Comparison of ENCODE assay signal across 1 cellular context in genomic region chr14:105480807-105481801, GRCh38.
TF ChIP-seq lines count a peak whose summit lies in the region.

No MANE protein-coding gene starts in this region.

TF ChIP-seq in K562, 482 proteins besides CTCF, POLR2A, EP300 and RAD21 (continued from another document and continues in another):
- TF ChIP-seq ZNF407 (IDR thresholded peaks at IDR 0.05; ENCODE audit: low read depth) (no peak), MAFK (IDR thresholded peaks at IDR 0.05; ENCODE audit: low read length) (no peak), SIN3A (IDR thresholded peaks at IDR 0.05; ENCODE audit: borderline replicate concordance in 2 of 2, control insufficient read depth in 1 of 2, low read depth in 2 of 2, low read length in 2 of 2) (no peak), GABPB2 (CRISPR knock-in tag; conservative IDR thresholded peaks at IDR 0.05) (no peak), ZFP91 (CRISPR knock-in tag; IDR thresholded peaks at IDR 0.05) (peak; percentile 31; the same call in 1 of the 2 replicates), BCOR (IDR thresholded peaks at IDR 0.05) (peak; percentile 57), CHCHD3 (CRISPR knock-in tag; IDR thresholded peaks at IDR 0.05) (no peak), HES1 (IDR thresholded peaks at IDR 0.05; ENCODE audit: low read depth) (no peak), HDAC6 (IDR thresholded peaks at IDR 0.05; ENCODE audit: low read depth, low read length) (no peak), TBL1XR1 (IDR thresholded peaks at IDR 0.05; ENCODE audit: low read length in 2 of 2) (no peak), ESRRB (CRISPR knock-in tag; IDR thresholded peaks at IDR 0.05; ENCODE audit: borderline replicate concordance) (no peak), ARID1B (IDR thresholded peaks at IDR 0.05) (peak; percentile 43; the same call in 1 of the 2 replicates), ARID3B (CRISPR knock-in tag; IDR thresholded peaks at IDR 0.05; ENCODE audit: borderline replicate concordance) (no peak), SMAD4 (CRISPR knock-in tag; conservative IDR thresholded peaks at IDR 0.05) (peak; percentile 64; the same call in 1 of the 2 replicates), SLC30A9 (CRISPR knock-in tag; IDR thresholded peaks at IDR 0.05) (no peak), RBFOX2 (IDR thresholded peaks at IDR 0.05; ENCODE audit: low read depth, low read length) (peak; percentile 83), ZNF311 (CRISPR knock-in tag; IDR thresholded peaks at IDR 0.05) (no peak), PTBP1 (IDR thresholded peaks at IDR 0.05; ENCODE audit: low read depth, low read length) (no peak), HDAC1 (IDR thresholded peaks at IDR 0.05) (peak in 1 of 2 experiments; percentile 61; a peak in 2 of 4 replicates), ZNF75A (CRISPR knock-in tag; IDR thresholded peaks at IDR 0.05) (no peak), GTF2A2 (tag; IDR thresholded peaks at IDR 0.05) (no peak), SP1 (CRISPR knock-in tag; IDR thresholded peaks at IDR 0.05) (peak; percentile 90), HNRNPL (IDR thresholded peaks at IDR 0.05; ENCODE audit: low read depth, low read length) (no peak), SAFB (IDR thresholded peaks at IDR 0.05; ENCODE audit: borderline replicate concordance, low read depth, low read length) (no peak), RB1 (IDR thresholded peaks at IDR 0.05; ENCODE audit: low read depth) (peak; percentile 89), CHD4 (IDR thresholded peaks at IDR 0.05; ENCODE audit: insufficient read depth, insufficient replicate concordance, low read depth, low read length, poor library complexity, severe bottlenecking) (no peak), MCM5 (IDR thresholded peaks at IDR 0.05; ENCODE audit: low read depth) (no peak), ZNF766 (CRISPR knock-in tag; conservative IDR thresholded peaks at IDR 0.05) (no peak), ETV5 (CRISPR knock-in tag; IDR thresholded peaks at IDR 0.05; ENCODE audit: low read depth) (no peak), RBBP5 (IDR thresholded peaks at IDR 0.05; ENCODE audit: borderline replicate concordance, insufficient read depth, low read length, poor library complexity, severe bottlenecking) (no peak), CREBBP (IDR thresholded peaks at IDR 0.05; ENCODE audit: low read depth, low read length) (no peak), ARHGAP35 (IDR thresholded peaks at IDR 0.05; ENCODE audit: partially characterized antibody) (no peak), REST (CRISPR knock-in tag; IDR thresholded peaks at IDR 0.05; ENCODE audit: low read depth) (no peak)
- TF ChIP-seq, protein P1, sequence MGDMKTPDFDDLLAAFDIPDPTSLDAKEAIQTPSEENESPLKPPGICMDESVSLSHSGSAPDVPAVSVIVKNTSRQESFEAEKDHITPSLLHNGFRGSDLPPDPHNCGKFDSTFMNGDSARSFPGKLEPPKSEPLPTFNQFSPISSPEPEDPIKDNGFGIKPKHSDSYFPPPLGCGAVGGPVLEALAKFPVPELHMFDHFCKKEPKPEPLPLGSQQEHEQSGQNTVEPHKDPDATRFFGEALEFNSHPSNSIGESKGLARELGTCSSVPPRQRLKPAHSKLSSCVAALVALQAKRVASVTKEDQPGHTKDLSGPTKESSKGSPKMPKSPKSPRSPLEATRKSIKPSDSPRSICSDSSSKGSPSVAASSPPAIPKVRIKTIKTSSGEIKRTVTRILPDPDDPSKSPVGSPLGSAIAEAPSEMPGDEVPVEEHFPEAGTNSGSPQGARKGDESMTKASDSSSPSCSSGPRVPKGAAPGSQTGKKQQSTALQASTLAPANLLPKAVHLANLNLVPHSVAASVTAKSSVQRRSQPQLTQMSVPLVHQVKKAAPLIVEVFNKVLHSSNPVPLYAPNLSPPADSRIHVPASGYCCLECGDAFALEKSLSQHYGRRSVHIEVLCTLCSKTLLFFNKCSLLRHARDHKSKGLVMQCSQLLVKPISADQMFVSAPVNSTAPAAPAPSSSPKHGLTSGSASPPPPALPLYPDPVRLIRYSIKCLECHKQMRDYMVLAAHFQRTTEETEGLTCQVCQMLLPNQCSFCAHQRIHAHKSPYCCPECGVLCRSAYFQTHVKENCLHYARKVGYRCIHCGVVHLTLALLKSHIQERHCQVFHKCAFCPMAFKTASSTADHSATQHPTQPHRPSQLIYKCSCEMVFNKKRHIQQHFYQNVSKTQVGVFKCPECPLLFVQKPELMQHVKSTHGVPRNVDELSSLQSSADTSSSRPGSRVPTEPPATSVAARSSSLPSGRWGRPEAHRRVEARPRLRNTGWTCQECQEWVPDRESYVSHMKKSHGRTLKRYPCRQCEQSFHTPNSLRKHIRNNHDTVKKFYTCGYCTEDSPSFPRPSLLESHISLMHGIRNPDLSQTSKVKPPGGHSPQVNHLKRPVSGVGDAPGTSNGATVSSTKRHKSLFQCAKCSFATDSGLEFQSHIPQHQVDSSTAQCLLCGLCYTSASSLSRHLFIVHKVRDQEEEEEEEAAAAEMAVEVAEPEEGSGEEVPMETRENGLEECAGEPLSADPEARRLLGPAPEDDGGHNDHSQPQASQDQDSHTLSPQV (IDR thresholded peaks at IDR 0.05): peak; percentile 21; the same call in 1 of the 2 replicates
- TF ChIP-seq, protein P2, sequence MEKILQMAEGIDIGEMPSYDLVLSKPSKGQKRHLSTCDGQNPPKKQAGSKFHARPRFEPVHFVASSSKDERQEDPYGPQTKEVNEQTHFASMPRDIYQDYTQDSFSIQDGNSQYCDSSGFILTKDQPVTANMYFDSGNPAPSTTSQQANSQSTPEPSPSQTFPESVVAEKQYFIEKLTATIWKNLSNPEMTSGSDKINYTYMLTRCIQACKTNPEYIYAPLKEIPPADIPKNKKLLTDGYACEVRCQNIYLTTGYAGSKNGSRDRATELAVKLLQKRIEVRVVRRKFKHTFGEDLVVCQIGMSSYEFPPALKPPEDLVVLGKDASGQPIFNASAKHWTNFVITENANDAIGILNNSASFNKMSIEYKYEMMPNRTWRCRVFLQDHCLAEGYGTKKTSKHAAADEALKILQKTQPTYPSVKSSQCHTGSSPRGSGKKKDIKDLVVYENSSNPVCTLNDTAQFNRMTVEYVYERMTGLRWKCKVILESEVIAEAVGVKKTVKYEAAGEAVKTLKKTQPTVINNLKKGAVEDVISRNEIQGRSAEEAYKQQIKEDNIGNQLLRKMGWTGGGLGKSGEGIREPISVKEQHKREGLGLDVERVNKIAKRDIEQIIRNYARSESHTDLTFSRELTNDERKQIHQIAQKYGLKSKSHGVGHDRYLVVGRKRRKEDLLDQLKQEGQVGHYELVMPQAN (IDR thresholded peaks at IDR 0.05; ENCODE audit: borderline replicate concordance): 0 out of 2 replicates have a peak, but pooled peaks have one; percentile 22
- TF ChIP-seq, protein P3, sequence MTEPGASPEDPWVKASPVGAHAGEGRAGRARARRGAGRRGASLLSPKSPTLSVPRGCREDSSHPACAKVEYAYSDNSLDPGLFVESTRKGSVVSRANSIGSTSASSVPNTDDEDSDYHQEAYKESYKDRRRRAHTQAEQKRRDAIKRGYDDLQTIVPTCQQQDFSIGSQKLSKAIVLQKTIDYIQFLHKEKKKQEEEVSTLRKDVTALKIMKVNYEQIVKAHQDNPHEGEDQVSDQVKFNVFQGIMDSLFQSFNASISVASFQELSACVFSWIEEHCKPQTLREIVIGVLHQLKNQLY (CRISPR knock-in tag; conservative IDR thresholded peaks at IDR 0.05): no peak
